20 cellular contexts compared by ENCODE assay signal in the genomic region with DNA sequence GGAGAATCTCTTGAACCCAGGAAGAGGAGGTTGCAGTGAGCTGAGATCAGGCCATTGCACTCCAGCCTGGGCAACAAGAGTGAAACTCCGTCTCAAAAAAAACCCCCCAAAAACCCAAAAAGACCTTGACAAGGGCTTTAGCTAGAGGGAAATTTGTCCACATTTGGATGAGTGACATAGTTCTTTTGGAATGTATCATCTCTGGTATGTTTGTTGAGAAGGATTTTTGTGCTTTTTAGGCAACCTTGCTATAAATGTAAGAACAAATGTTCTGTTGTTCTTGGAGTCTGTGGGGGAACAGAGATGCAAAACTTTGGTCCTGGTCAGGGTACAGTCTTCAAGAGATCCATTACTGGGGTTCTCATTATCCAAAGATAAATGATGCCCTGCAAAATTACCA. TPM values are rescaled to one million over a fixed set of nuclear protein-coding genes. Genes with fewer than 3 reads are reported as not detected.
"Had no signal": no experiment of that assay in that cellular context is flagged by ENCODE, and none has a peak within 500 bp of the region (broad histone marks: within the 10 kb centered on the region; RNA-seq: fewer than 3 reads in every experiment).

No MANE protein-coding gene starts in this region.

- H3K4me3 ChIP-seq: gastroesophageal sphincter, heart right ventricle, lung, ovary had no signal

- H3K4me1 ChIP-seq: gastroesophageal sphincter, heart right ventricle had no signal

- H3K27me3 ChIP-seq: brain microvascular endothelial cell, heart right ventricle, ovary had no signal

- H3K27ac ChIP-seq: brain microvascular endothelial cell, epithelial cell of prostate, gastroesophageal sphincter, heart right ventricle, ovary had no signal

- H3K9me3 ChIP-seq: gastroesophageal sphincter, heart right ventricle, ovary had no signal

- ATAC-seq: activated CD8-positive, alpha-beta T cell treated with anti-CD3 and anti-CD28 coated beads, Interleukin-2, amount 10 ng/mL, durations not matched to agents 7 days and 5 days; activated naive CD4-positive, alpha-beta T cell treated with anti-CD3 and anti-CD28 coated beads, Interleukin-2, amount 50 U/mL, for 72 hours; gastroesophageal sphincter; heart right ventricle; WTC11 had no signal

- H3K36me3 ChIP-seq: brain microvascular endothelial cell, gastroesophageal sphincter, heart right ventricle, ovary had no signal

- DNase-seq: activated CD4-positive, alpha-beta T cell treated with anti-CD3 and anti-CD28 coated beads for 4 hours; activated CD8-positive, alpha-beta memory T cell treated with anti-CD3 and anti-CD28 coated beads, Interleukin-2, amount 50 U/mL, for 4 hours; activated CD8-positive, alpha-beta T cell treated with anti-CD3 and anti-CD28 coated beads, Interleukin-2, amount 10 ng/mL, durations not matched to agents 7 days and 5 days; activated T-cell treated with anti-CD3 and anti-CD28 coated beads, Interleukin-2, amount 50 U/mL, for 48 hours; amniotic stem cell; brain microvascular endothelial cell; heart right ventricle; ovary; stimulated activated CD4-positive, alpha-beta T cell treated with anti-CD3 and anti-CD28 coated beads, Interleukin-4, amount 100 ng/mL, for 24 hours; stimulated activated naive CD4-positive, alpha-beta T cell; T-helper 2 cell had no signal

RNA-seq across cellular contexts. Expression of gene INAVA, which starts 28.9 kb away (rescaled TPM):
- total RNA-seq: dermis microvascular lymphatic vessel endothelial cell, pulmonary artery endothelial cell, subcutaneous adipose tissue had no signal

RNA-seq across cellular contexts. Expression of gene GPR25, which starts 50.8 kb away (rescaled TPM):
- total RNA-seq: activated naive CD4-positive, alpha-beta T cell treated with anti-CD3 and anti-CD28 coated beads, Interleukin-2, amount 50 U/mL, for 72 hours; dermis microvascular lymphatic vessel endothelial cell; gastroesophageal sphincter; heart right ventricle; neural crest cell; ovary; pulmonary artery endothelial cell; subcutaneous adipose tissue; WTC11 had no signal
- polyA plus RNA-seq: heart right ventricle had no signal
